In genomic region chr20:37007898-37008649, GRCh38 we compare ENCODE assay signal across 1 cellular context.
TF ChIP-seq lines count a peak whose summit lies in the region.

No MANE protein-coding gene starts in this region.

TF ChIP-seq in WTC11, 78 proteins besides CTCF, POLR2A, EP300 and RAD21 (continued from another document):
- TF ChIP-seq MLX (CRISPR knock-in tag; IDR thresholded peaks at IDR 0.05) (no peak), ATF3 (CRISPR knock-in tag; conservative IDR thresholded peaks at IDR 0.05) (no peak), ATF6 (CRISPR knock-in tag; IDR thresholded peaks at IDR 0.05) (no peak), USF1 (CRISPR knock-in tag; IDR thresholded peaks at IDR 0.05) (no peak), USF2 (CRISPR knock-in tag; IDR thresholded peaks at IDR 0.05) (no peak), ZSCAN18 (CRISPR knock-in tag; IDR thresholded peaks at IDR 0.05) (no peak), ZNF263 (CRISPR knock-in tag; IDR thresholded peaks at IDR 0.05; ENCODE audit: low read depth) (no peak), NFYB (CRISPR knock-in tag; conservative IDR thresholded peaks at IDR 0.05; ENCODE audit: low read depth) (no peak)
TF ChIP-seq in WTC11: peak in this region for 0.
